ENCODE assay signal across 11 cellular contexts in genomic region chr12:89980236-89980635, GRCh38.
DNase-seq lines count a peak whose midpoint lies in the region; ATAC-seq and TF ChIP-seq lines count a peak whose summit lies in the region.
"Had no signal": no experiment of that assay in that cellular context is flagged by ENCODE, and none has a peak within 500 bp of the region (broad histone marks: within the 10 kb centered on the region; RNA-seq: fewer than 3 reads in every experiment).

No MANE protein-coding gene starts in this region.

- H3K36me3 Mint-ChIP-seq in T-cell = no peaks in the 10 kb centered on the region

- H3K27me3 ChIP-seq in fibroblast of lung (ENCODE audit: control insufficient read depth, insufficient read depth, low read length) (no peaks in the 10 kb centered on the region), osteoblast (ENCODE audit: insufficient read depth, low read length) (no peaks in the 10 kb centered on the region)
- H3K27me3 ChIP-seq: transverse colon had no signal

- H3K4me2 ChIP-seq in fibroblast of lung (ENCODE audit: extremely low read depth, insufficient read depth, low read length) (no peak overlapping the region), osteoblast (ENCODE audit: insufficient read depth, low read length) (no peak overlapping the region)

- H3K27me3 Mint-ChIP-seq in T-cell = peaks cover 0 to 4% of the 10 kb centered on the region in 2 donors

- no peaks in the 10 kb centered on the region for H4K20me1 ChIP-seq in fibroblast of lung (ENCODE audit: control insufficient read depth, extremely low read depth, insufficient read depth, low read length)
- no peaks in the 10 kb centered on the region for H4K20me1 ChIP-seq in osteoblast (ENCODE audit: insufficient read depth, low read length)

- H2AFZ ChIP-seq in fibroblast of lung (ENCODE audit: low read length) (no peak overlapping the region), osteoblast (ENCODE audit: low read length) (peak overlapping the region; percentile 72)

- H3K9ac ChIP-seq in fibroblast of lung (ENCODE audit: insufficient read depth, low read length) = no peak overlapping the region

- H3K36me3 ChIP-seq in fibroblast of lung (ENCODE audit: control insufficient read depth, insufficient read depth, low read length) (no peaks in the 10 kb centered on the region), osteoblast (ENCODE audit: insufficient read depth, low read length) (no peaks in the 10 kb centered on the region)
- H3K36me3 ChIP-seq: transverse colon had no signal

- peak; percentile 68 for DNase-seq in GM04504 (ENCODE audit: low read depth)
- peak; percentile 36 for DNase-seq in OCI-M1 (lab: John Stamatoyannopoulos, UW)
- DNase-seq in fibroblast of lung (ENCODE audit: low read depth in 2 of 2) = peak; percentile 25 to 63
- DNase-seq in osteoblast (ENCODE audit: insufficient read length, low spot score, missing footprints) = peak; percentile 45
- no peak for DNase-seq in T-cell
- no peak for DNase-seq in GOT3 (lab: John Stamatoyannopoulos, UW)
- DNase-seq in NCI-H2227 (lab: John Stamatoyannopoulos, UW; ENCODE audit: unreplicated experiment) = no peak
- DNase-seq: MM.1S, occipital lobe, transverse colon had no signal

- H3K4me1 ChIP-seq in fibroblast of lung (ENCODE audit: control insufficient read depth, extremely low read depth, insufficient read depth, low read length) = peaks cover 2% of the 10 kb centered on the region
- peaks cover 23% of the 10 kb centered on the region for H3K4me1 ChIP-seq in osteoblast (ENCODE audit: insufficient read depth, low read length)
- H3K4me1 ChIP-seq: transverse colon had no signal

- no peak for TF ChIP-seq CTCF in fibroblast of lung (conservative IDR thresholded peaks at IDR 0.05 in 1 of 2, IDR thresholded peaks at IDR 0.05 in 1 of 2; ENCODE audit: low read depth in 1 of 2, low read length in 2 of 2)
- TF ChIP-seq CTCF in osteoblast (IDR thresholded peaks at IDR 0.05; ENCODE audit: extremely low read depth, low read depth, low read length) = no peak

- H3K9me3 ChIP-seq in fibroblast of lung (ENCODE audit: control insufficient read depth, insufficient read depth, low read depth, low read length) (no peaks in the 10 kb centered on the region), osteoblast (ENCODE audit: low read depth, low read length) (no peaks in the 10 kb centered on the region)
- H3K9me3 ChIP-seq: transverse colon had no signal

- H3K4me3 ChIP-seq in fibroblast of lung (replicated peaks in 1 of 4; ENCODE audit: control extremely low read depth in 1 of 4, insufficient read depth in 1 of 4, low read depth in 3 of 4, low read length in 4 of 4) (no peak overlapping the region), osteoblast (ENCODE audit: insufficient read depth, low read length) (no peak overlapping the region)
- H3K4me3 ChIP-seq: transverse colon had no signal

- no peak overlapping the region for H3K27ac Mint-ChIP-seq in T-cell

- peaks cover 0 to 2% (median 0%) of the 10 kb centered on the region in 3 donors for H3K9me3 Mint-ChIP-seq in T-cell

- H3K4me3 Mint-ChIP-seq in T-cell = no peak overlapping the region

- H3K79me2 ChIP-seq in fibroblast of lung (ENCODE audit: control insufficient read depth, insufficient read depth, low read length) (no peaks in the 10 kb centered on the region), osteoblast (ENCODE audit: insufficient read depth, low read length) (no peaks in the 10 kb centered on the region)

- CTCF ChIA-PET in T-cell (lab: Charles Lee) = no interaction called here

- H3K27ac ChIP-seq in fibroblast of lung (ENCODE audit: insufficient read depth, low read length) (no peak overlapping the region), osteoblast (ENCODE audit: low read depth, low read length) (peak overlapping the region; percentile 44)
- H3K27ac ChIP-seq: transverse colon had no signal

- POLR2A ChIA-PET in T-cell (lab: Charles Lee) = no interaction called here

- no peak for ATAC-seq in T-cell (replicated peaks in 1 of 4)
- no peak for ATAC-seq in HG03378 (IDR thresholded peaks at IDR 0.05; ENCODE audit: unreplicated experiment)

- peaks cover 2 to 4% (median 3%) of the 10 kb centered on the region in 3 donors for H3K4me1 Mint-ChIP-seq in T-cell

Comparison
In these comparisons a context has a peak if more than half of its experiments do, and no peak if none do; other contexts are left out.
1. DNase-seq: peak in GM04504 (single experiment), OCI-M1 (single experiment), fibroblast of lung (2 of 2) and osteoblast (single experiment); none in T-cell (0 of 34), GOT3 (single experiment) and NCI-H2227 (single experiment).